In genomic region chrX:47321386-47321785, GRCh38 we compare ENCODE assay signal across 9 cellular contexts. TPM values are rescaled to one million over a fixed set of nuclear protein-coding genes. Genes with fewer than 3 reads are reported as not detected.
DNase-seq lines count a peak whose midpoint lies in the region; ATAC-seq, FAIRE-seq and TF ChIP-seq lines count a peak whose summit lies in the region.
"Had no signal": no experiment of that assay in that cellular context is flagged by ENCODE, and none has a peak within 500 bp of the region (broad histone marks: within the 10 kb centered on the region; RNA-seq: fewer than 3 reads in every experiment).

No MANE protein-coding gene starts in this region.

- no peak for ATAC-seq in GM12878
- no peak for ATAC-seq in GM19328 (IDR thresholded peaks at IDR 0.05; ENCODE audit: unreplicated experiment)
- no peak for ATAC-seq in HG02571 (IDR thresholded peaks at IDR 0.05; ENCODE audit: unreplicated experiment)

- peak overlapping the region; percentile 27 for H4K12ac ChIP-seq in trophoblast cell (ENCODE audit: low read depth, low read length)

- H3K9me3 ChIP-seq in GM12878 (replicated peaks; ENCODE audit: control insufficient read depth, insufficient read depth, low read length), result no peaks in the 10 kb centered on the region
- no peaks in the 10 kb centered on the region for H3K9me3 ChIP-seq in trophoblast cell (ENCODE audit: insufficient read depth, low read depth, low read length)
- H3K9me3 ChIP-seq: SJCRH30 had no signal

- CTCF ChIA-PET in GM12878 (lab: Yijun Ruan, JAX), result no interaction called here

- POLR2A ChIA-PET in GM12878 (lab: Charles Lee), result no interaction called here

- no TSS peak for BruUV-seq in GM12878 (replicated peaks; lab: Mats Ljungman, UMichigan)

- H3K36me3 ChIP-seq in GM12878 (ENCODE audit: control insufficient read depth in 2 of 2, insufficient read depth in 2 of 2, low read length in 1 of 2) (no peaks in the 10 kb centered on the region), trophoblast cell (ENCODE audit: control insufficient read depth in 1 of 2, insufficient read depth in 2 of 2, low read length in 2 of 2) (no peaks in the 10 kb centered on the region)
- H3K36me3 ChIP-seq: SJCRH30 had no signal

- H3K18ac ChIP-seq in trophoblast cell (ENCODE audit: low read length), result no peak overlapping the region

- no peak overlapping the region for H2AK5ac ChIP-seq in trophoblast cell (ENCODE audit: low read length)

- H3K4me1 ChIP-seq in GM12878 (ENCODE audit: control insufficient read depth, insufficient read depth, low read length) (no peaks in the 10 kb centered on the region), trophoblast cell (ENCODE audit: control insufficient read depth in 1 of 2, insufficient read depth in 2 of 2, low read length in 2 of 2) (peaks cover 0 to 5% of the 10 kb centered on the region in 2 experiments)
- H3K4me1 ChIP-seq: SJCRH30 had no signal

- 78% methylated on average over 19 of the region's 19 CpGs for WGBS in GM12878 (ENCODE audit: insufficient coverage, insufficient replicate concordance, low lambda C conversion rate, missing lambda C conversion rate)
- no CpG with 5 or more reads among the region's 19 CpGs for WGBS in trophoblast cell (ENCODE audit: extremely low coverage, insufficient coverage, insufficient read length)

- no peak for TF ChIP-seq EP300 in GM12878 (IDR thresholded peaks at IDR 0.05; ENCODE audit: borderline replicate concordance in 1 of 2, control insufficient read depth in 1 of 2, low read depth in 2 of 2, low read length in 2 of 2)

- H3K79me2 ChIP-seq in GM12878 (ENCODE audit: control insufficient read depth, insufficient read depth, low read length) (no peaks in the 10 kb centered on the region), trophoblast cell (ENCODE audit: control insufficient read depth, insufficient read depth, low read length, poor library complexity) (no peaks in the 10 kb centered on the region)

- RAD21 ChIA-PET in GM12878 (lab: Charles Lee; ENCODE audit: unreplicated experiment), result interaction anchor here (0.9 kb wide), 1 partner anchor 8 kb away, joined by 3 read pairs; no protein-coding TSS in a partner anchor

- no peak for TF ChIP-seq POLR2A in GM12878 (IDR thresholded peaks at IDR 0.05; ENCODE audit: low read depth, low read length)

- H2BK120ac ChIP-seq in trophoblast cell (ENCODE audit: insufficient read depth, low read length, poor library complexity), result no peak overlapping the region

- H3K4ac ChIP-seq in trophoblast cell (ENCODE audit: low read depth, low read length), result no peak overlapping the region

- H4K8ac ChIP-seq in trophoblast cell (ENCODE audit: low read depth, low read length), result peak overlapping the region; percentile 86

- H3K79me1 ChIP-seq in trophoblast cell (ENCODE audit: low read length), result no peaks in the 10 kb centered on the region

- H3K27me3 ChIP-seq in GM12878 (replicated peaks in 1 of 2; ENCODE audit: control insufficient read depth in 2 of 2, insufficient read depth in 2 of 2, low read length in 1 of 2) (no peaks in the 10 kb centered on the region), trophoblast cell (ENCODE audit: insufficient read depth, low read length) (no peaks in the 10 kb centered on the region)
- H3K27me3 ChIP-seq: SJCRH30 had no signal

- H3K23ac ChIP-seq in trophoblast cell (ENCODE audit: low read length), result no peak overlapping the region

- H3K4me2 ChIP-seq in GM12878 (ENCODE audit: control insufficient read depth, insufficient read depth) (no peak overlapping the region), trophoblast cell (ENCODE audit: low read length) (peak overlapping the region; percentile 48)

- FAIRE-seq in GM12878 (lab: Jason Lieb, UNC), result no peak

- H2AFZ ChIP-seq in GM12878 (ENCODE audit: control insufficient read depth, low read depth, low read length) (no peak overlapping the region; the same call in none of the 2 replicates), trophoblast cell (ENCODE audit: insufficient read depth, low read length, poor library complexity) (peak overlapping the region; percentile 63)

- no peaks in the 10 kb centered on the region for H4K20me1 ChIP-seq in GM12878 (ENCODE audit: control insufficient read depth, insufficient read depth)

- H3K9ac ChIP-seq in GM12878 (ENCODE audit: control insufficient read depth, insufficient read depth, low read length) (no peak overlapping the region), trophoblast cell (ENCODE audit: low read length) (no peak overlapping the region)

- TF ChIP-seq RAD21 in GM12878 (IDR thresholded peaks at IDR 0.05; ENCODE audit: insufficient read depth, low read depth, low read length), result no peak

- H3K27ac ChIP-seq in GM12878 (ENCODE audit: control insufficient read depth, insufficient read depth) (no peak overlapping the region), trophoblast cell (ENCODE audit: low read depth, low read length) (no peak overlapping the region)
- H3K27ac ChIP-seq: SJCRH30 had no signal

- H4K91ac ChIP-seq in trophoblast cell (ENCODE audit: low read depth, low read length), result peak overlapping the region; percentile 2

- DNase-seq in G401 (ENCODE audit: low spot score), result peak; percentile 85
- no peak for DNase-seq in GM12878 (ENCODE audit: low read depth, low spot score)
- peak; percentile 27 to 44 for DNase-seq in hippocampal formation (lab: John Stamatoyannopoulos, UW)
- DNase-seq in trophoblast cell, result peak; percentile 11 to 61
- no peak for DNase-seq in NK-92 treated with Interleukin-12 subunit alpha and Interleukin-12 subunit beta, amount 100 ng/mL, for 24 hours (lab: John Stamatoyannopoulos, UW)
- no peak for DNase-seq in NCI-H2029 (lab: John Stamatoyannopoulos, UW)
- DNase-seq: SJCRH30 had no signal

- in situ Hi-C loops in G401 (cut with HindIII; ENCODE audit: low sequenced_read_pairs), result no loop called here
- in situ Hi-C loops in GM12878 (cut with MboI), result no loop called here

- intact Hi-C loops in GM12878 (cut with micrococcal nuclease; ENCODE audit: unreplicated experiment), result no loop called here

- SMC1A ChIA-PET in GM12878 (lab: Charles Lee; ENCODE audit: uncharacterized antibody, unreplicated experiment), result no interaction called here

- no peak overlapping the region for H2BK5ac ChIP-seq in trophoblast cell (ENCODE audit: low read depth, low read length, poor library complexity)

- no peak overlapping the region for H3K14ac ChIP-seq in trophoblast cell (ENCODE audit: low read length)

- no peak overlapping the region for H2BK12ac ChIP-seq in trophoblast cell (ENCODE audit: low read length)

- no peak overlapping the region for H3K4me3 ChIP-seq in GM12878
- no peak overlapping the region for H3K4me3 ChIP-seq in trophoblast cell (ENCODE audit: low read depth, low read length)
- H3K4me3 ChIP-seq: SJCRH30 had no signal

- TF ChIP-seq CTCF in GM12878 (IDR thresholded peaks at IDR 0.05 in 2 of 3, conservative IDR thresholded peaks at IDR 0.05 in 1 of 3; ENCODE audit: control insufficient read depth in 2 of 3, extremely low read depth in 1 of 3, insufficient read depth in 1 of 3, low read depth in 3 of 3, low read length in 3 of 3), result no peak

TF ChIP-seq in GM12878, 131 proteins besides CTCF, POLR2A, EP300 and RAD21:
- TF ChIP-seq SIX5 (IDR thresholded peaks at IDR 0.05; ENCODE audit: low read depth, low read length, severe bottlenecking) (peak; percentile 57), NFYA (IDR thresholded peaks at IDR 0.05; ENCODE audit: borderline replicate concordance, low read depth, low read length) (no peak), CBFB (IDR thresholded peaks at IDR 0.05; ENCODE audit: low read depth) (no peak; the same call in 1 of the 2 replicates), BCL11A (IDR thresholded peaks at IDR 0.05; ENCODE audit: low read depth, low read length) (no peak), GATAD2B (conservative IDR thresholded peaks at IDR 0.05; ENCODE audit: low read depth) (no peak), RUNX3 (IDR thresholded peaks at IDR 0.05; ENCODE audit: low read length) (peak; percentile 42; the same call in 1 of the 2 replicates), YY1 (IDR thresholded peaks at IDR 0.05; ENCODE audit: low read depth, low read length) (peak; percentile 98), CREB1 (IDR thresholded peaks at IDR 0.05; ENCODE audit: low read depth) (peak; percentile 58)

RNA-seq across cellular contexts. Expression of gene ZNF157, which starts 49.0 kb away (rescaled TPM):
- total RNA-seq in G401 (2014; rRNA removed; shearing (Covaris generic)), result 0.25 and 0.44 TPM in 2 replicates
- 0.63 and 0.73 TPM in 2 replicates for total RNA-seq in GM12878 (2013; cell fraction: nucleolus; rRNA removed)
- 0.06 and 0.16 TPM in 2 replicates for total RNA-seq in GM12878 (2014; rRNA removed)
- 0.14 and 0.18 TPM in 2 replicates for total RNA-seq in GM12878 (2014; rRNA removed; fragmentation: Illumina TruSeq; extraction: Trizol)
- total RNA-seq in GM12878 (2021), result 0.11 TPM in 1 of 2 replicates, not detected in the other
- polyA plus RNA-seq in GM12878 (2011; ENCODE audit: low read depth), result 0.10 TPM
- polyA plus RNA-seq in GM12878 (2011; rRNA removed), result 0.08 and 0.23 TPM in 2 replicates
- polyA plus RNA-seq in GM12878 (2011; cell fraction: cytosol; rRNA removed), result 0.08 and 0.09 TPM in 2 replicates
- polyA plus RNA-seq in GM12878 (2011; cell fraction: nucleus; rRNA removed), result 0.07 TPM in 1 of 2 replicates, not detected in the other
- polyA plus RNA-seq in GM12878 (2012), result 0.06 and 0.11 TPM in 2 replicates
- polyA plus RNA-seq in GM12878 (2014; fragmentation: Illumina TruSeq; extraction: Trizol), result 0.16 TPM in 2 replicates
- polyA plus RNA-seq in GM12878 (2014; fragmentation: Nextera tagmentation; extraction: Ambion mirVana), result under 1 TPM in 1 of 2 experiments, not detected in 1; 0.05 TPM
- polyA plus RNA-seq in GM12878 (2014; rRNA removed), result 0.13 TPM in 1 of 2 replicates, not detected in the other
- polyA plus RNA-seq in GM12878 (2016; fragmentation: Nextera tagmentation; extraction: Ambion mirVana), result under 1 TPM in 1 of 2 experiments, not detected in 1; 0.16 TPM
- polyA minus RNA-seq in GM12878 (2011; rRNA and poly(A)+ RNA removed), result 0.15 TPM in 1 of 2 replicates, not detected in the other
- not detected in 2 replicates for polyA minus RNA-seq in GM12878 (2011; cell fraction: cytosol; rRNA and poly(A)+ RNA removed)
- not detected in 2 replicates for polyA minus RNA-seq in GM12878 (2011; cell fraction: nucleus; rRNA and poly(A)+ RNA removed)
- polyA plus RNA-seq in trophoblast cell (2013), result 0.07 and 0.11 TPM in 2 replicates
- total RNA-seq: SJCRH30 had no signal

Comparison
In these comparisons a context has a peak if more than half of its experiments do, and no peak if none do; other contexts are left out.
1. DNase-seq: peak in G401 (single experiment), hippocampal formation (2 of 2) and trophoblast cell (2 of 2); none in GM12878 (single experiment), NK-92 treated with Interleukin-12 subunit alpha and Interleukin-12 subunit beta, amount 100 ng/mL, for 24 hours (single experiment) and NCI-H2029 (single experiment).